29 cellular contexts compared by ENCODE assay signal in genomic region chr10:53716156-53716555, GRCh38.
"Had no signal": no experiment of that assay in that cellular context is flagged by ENCODE, and none has a peak within 500 bp of the region (broad histone marks: within the 10 kb centered on the region; RNA-seq: fewer than 3 reads in every experiment).

No MANE protein-coding gene starts in this region.

- H3K9me3 Mint-ChIP-seq: endodermal cell had no signal

- H3K27ac Mint-ChIP-seq: dendritic cell treated with granulocyte-macrophage colony-stimulating factor and Interleukin-4, amounts not matched to agents 40 ng/mL and 50 ng/mL, for 4 days; effector memory CD8-positive, alpha-beta T cell; endodermal cell had no signal

- H3K4me1 Mint-ChIP-seq: endodermal cell had no signal

- ATAC-seq: effector memory CD8-positive, alpha-beta T cell; esophagus mucosa; foreskin keratinocyte; gastrocnemius medialis; gastroesophageal sphincter; heart left ventricle; heart right ventricle had no signal

- H3K4me1 ChIP-seq: colonic mucosa, esophagus muscularis mucosa, esophagus squamous epithelium, foreskin keratinocyte, gastrocnemius medialis, gastroesophageal sphincter, heart left ventricle, heart right ventricle had no signal

- H3K27me3 ChIP-seq: colonic mucosa, dorsolateral prefrontal cortex, esophagus muscularis mucosa, esophagus squamous epithelium, foreskin keratinocyte, gastrocnemius medialis, gastroesophageal sphincter, heart left ventricle, heart right ventricle had no signal

- H3K4me3 ChIP-seq: colonic mucosa, coronary artery, dorsolateral prefrontal cortex, esophagus muscularis mucosa, esophagus squamous epithelium, gastrocnemius medialis, gastroesophageal sphincter, heart left ventricle, heart right ventricle had no signal

- DNase-seq: colonic mucosa; cortex of kidney; dermis blood vessel endothelial cell; dorsolateral prefrontal cortex; effector CD4-positive, alpha-beta T cell; effector CD8-positive, alpha-beta T cell; effector memory CD4-positive, alpha-beta T cell; effector memory CD8-positive, alpha-beta T cell; endodermal cell; erythroblast; esophagus squamous epithelium; foreskin fibroblast; foreskin keratinocyte; foreskin melanocyte; gastrocnemius medialis; glutamatergic neuron; head of caudate nucleus; heart left ventricle; heart right ventricle had no signal

- H3K27ac ChIP-seq: colonic mucosa, coronary artery, dorsolateral prefrontal cortex, epithelial cell of prostate, esophagus muscularis mucosa, esophagus squamous epithelium, foreskin keratinocyte, gastrocnemius medialis, gastroesophageal sphincter, heart left ventricle, heart right ventricle had no signal

- H3K9me3 ChIP-seq: colonic mucosa, esophagus muscularis mucosa, esophagus squamous epithelium, gastrocnemius medialis, gastroesophageal sphincter, heart right ventricle had no signal

- H3K36me3 ChIP-seq: colonic mucosa, esophagus muscularis mucosa, esophagus squamous epithelium, gastrocnemius medialis, gastroesophageal sphincter, heart left ventricle, heart right ventricle had no signal

- H3K27me3 Mint-ChIP-seq: dendritic cell treated with granulocyte-macrophage colony-stimulating factor and Interleukin-4, amounts not matched to agents 40 ng/mL and 50 ng/mL, for 4 days; effector memory CD8-positive, alpha-beta T cell had no signal

- H3K4me3 Mint-ChIP-seq: dendritic cell treated with granulocyte-macrophage colony-stimulating factor and Interleukin-4, amounts not matched to agents 40 ng/mL and 50 ng/mL, for 4 days; effector memory CD8-positive, alpha-beta T cell; endodermal cell had no signal

- FAIRE-seq: colon, endometrium, endothelial cell of umbilical vein, frontal cortex had no signal
